ENCODE assay signal across 10 cellular contexts in genomic region chr17:75691371-75692290, GRCh38. TPM values are rescaled to one million over a fixed set of nuclear protein-coding genes. Genes with fewer than 3 reads are reported as not detected.
DNase-seq lines count a peak whose midpoint lies in the region; ATAC-seq and TF ChIP-seq lines count a peak whose summit lies in the region.
"Had no signal": no experiment of that assay in that cellular context is flagged by ENCODE, and none has a peak within 500 bp of the region (broad histone marks: within the 10 kb centered on the region; RNA-seq: fewer than 3 reads in every experiment).

No MANE protein-coding gene starts in this region.

- H3K27me3 Mint-ChIP-seq in activated CD4-positive, alpha-beta T cell treated with anti-CD3 and anti-CD28 coated beads for 36 hours, result no peaks in the 10 kb centered on the region
- H3K27me3 Mint-ChIP-seq in activated T-helper 1 cell treated with anti-CD3 and anti-CD28 coated beads, Interleukin-12 subunit alpha, Interleukin-12 subunit beta, Interleukin-2, Interleukin-4 antibody, amounts not matched to agents 30 ng/mL and 10 ng/mL and 1 ng/mL, durations not matched to agents 14 hours and 24 hours and 36 hours (ENCODE audit: insufficient read depth), result no peaks in the 10 kb centered on the region

- peaks cover 54% of the 10 kb centered on the region for H3K4me1 Mint-ChIP-seq in activated CD4-positive, alpha-beta T cell treated with anti-CD3 and anti-CD28 coated beads for 36 hours
- peaks cover 45% of the 10 kb centered on the region for H3K4me1 Mint-ChIP-seq in activated T-helper 1 cell treated with anti-CD3 and anti-CD28 coated beads, Interleukin-12 subunit alpha, Interleukin-12 subunit beta, Interleukin-2, Interleukin-4 antibody, amounts not matched to agents 30 ng/mL and 10 ng/mL and 1 ng/mL, durations not matched to agents 14 hours and 24 hours and 36 hours (ENCODE audit: low read depth)

- POLR2A ChIA-PET in activated CD4-positive, alpha-beta T cell treated with anti-CD3 and anti-CD28 coated beads for 36 hours (lab: Charles Lee), result interaction anchor here (0.9 kb wide), 1 partner anchor 59 kb away, joined by 3 read pairs; no protein-coding TSS in a partner anchor

- H3K27ac Mint-ChIP-seq in activated CD4-positive, alpha-beta T cell treated with anti-CD3 and anti-CD28 coated beads for 36 hours, result peak overlapping the region; percentile 62
- peak overlapping the region; percentile 89 for H3K27ac Mint-ChIP-seq in activated T-helper 1 cell treated with anti-CD3 and anti-CD28 coated beads, Interleukin-12 subunit alpha, Interleukin-12 subunit beta, Interleukin-2, Interleukin-4 antibody, amounts not matched to agents 30 ng/mL and 10 ng/mL and 1 ng/mL, durations not matched to agents 14 hours and 24 hours and 36 hours

- CTCF ChIA-PET in activated CD4-positive, alpha-beta T cell treated with anti-CD3 and anti-CD28 coated beads for 36 hours (lab: Charles Lee), result interaction anchor here (0.8 to 1.5 kb wide), 6 partner anchors 16 to 155 kb away, joined by 3 to 8 read pairs (median 5); no protein-coding TSS in a partner anchor

- no peak overlapping the region for H3K4me3 ChIP-seq in stomach
- H3K4me3 ChIP-seq: SK-N-MC had no signal

- TF ChIP-seq EP300 in stomach (IDR thresholded peaks at IDR 0.05), result no peak

- H3K27ac ChIP-seq in stomach, result peak overlapping the region in 4 of 5 donors; percentile 11 to 88 (median 54)
- H3K27ac ChIP-seq: SK-N-MC had no signal

- H3K9me3 Mint-ChIP-seq in activated CD4-positive, alpha-beta T cell treated with anti-CD3 and anti-CD28 coated beads for 36 hours (ENCODE audit: low read depth), result no peaks in the 10 kb centered on the region
- H3K9me3 Mint-ChIP-seq in activated T-helper 1 cell treated with anti-CD3 and anti-CD28 coated beads, Interleukin-12 subunit alpha, Interleukin-12 subunit beta, Interleukin-2, Interleukin-4 antibody, amounts not matched to agents 30 ng/mL and 10 ng/mL and 1 ng/mL, durations not matched to agents 14 hours and 24 hours and 36 hours, result no peaks in the 10 kb centered on the region

- intact Hi-C loops in activated CD4-positive, alpha-beta T cell treated with anti-CD3 and anti-CD28 coated beads for 36 hours (cut with DNase I, micrococcal nuclease), result loop anchor here in 1 of 2 experiments (5.0 kb wide), 1 partner anchor 139 kb away; no protein-coding TSS in a partner anchor
- intact Hi-C loops in activated T-helper 1 cell treated with anti-CD3 and anti-CD28 coated beads, Interleukin-12 subunit alpha, Interleukin-12 subunit beta, Interleukin-2, Interleukin-4 antibody, amounts not matched to agents 30 ng/mL and 10 ng/mL and 1 ng/mL, durations not matched to agents 14 hours and 24 hours and 36 hours (cut with micrococcal nuclease), result loop anchor here (1.0 kb wide), 1 partner anchor 24 kb away; the partner anchor contains the start of genes RECQL5 and SAP30BP
- intact Hi-C loops in stomach (cut with DNase I; ENCODE audit: low total_unique reads), result no loop called here

- peaks cover 0 to 61% (median 54%) of the 10 kb centered on the region in 4 donors for H3K36me3 ChIP-seq in stomach

- WGBS in stomach, 5 donors, result 72 to 79% (median 75%) methylated on average over 11 to 13 of the region's 13 CpGs

- no peaks in the 10 kb centered on the region for H3K27me3 ChIP-seq in stomach

- no peaks in the 10 kb centered on the region for H3K9me3 ChIP-seq in stomach

- peaks cover 37 to 97% (median 66%) of the 10 kb centered on the region in 4 donors for H3K4me1 ChIP-seq in stomach

- DNase-seq in activated CD4-positive, alpha-beta T cell treated with anti-CD3 and anti-CD28 coated beads for 36 hours, result peak; percentile 77
- DNase-seq in activated CD4-positive, alpha-beta T cell treated with anti-CD3 and anti-CD28 coated beads, Interleukin-2, amount 50 U/mL, for 4 hours, result no peak
- DNase-seq in activated T-helper 1 cell treated with anti-CD3 and anti-CD28 coated beads, Interleukin-12 subunit alpha, Interleukin-12 subunit beta, Interleukin-2, Interleukin-4 antibody, amounts not matched to agents 30 ng/mL and 10 ng/mL and 1 ng/mL, durations not matched to agents 14 hours and 24 hours and 36 hours (ENCODE audit: low spot score), result peak; percentile 39
- DNase-seq in medulla oblongata (ENCODE audit: extremely low spot score), result peak; percentile 93
- DNase-seq in stomach, result no peak
- DNase-seq in NCI-H2081 (lab: John Stamatoyannopoulos, UW), result no peak
- DNase-seq in T-helper 9 cell, result no peak

- peaks cover 24% of the 10 kb centered on the region for H3K36me3 Mint-ChIP-seq in activated CD4-positive, alpha-beta T cell treated with anti-CD3 and anti-CD28 coated beads for 36 hours (ENCODE audit: low read depth)
- peaks cover 24% of the 10 kb centered on the region for H3K36me3 Mint-ChIP-seq in activated T-helper 1 cell treated with anti-CD3 and anti-CD28 coated beads, Interleukin-12 subunit alpha, Interleukin-12 subunit beta, Interleukin-2, Interleukin-4 antibody, amounts not matched to agents 30 ng/mL and 10 ng/mL and 1 ng/mL, durations not matched to agents 14 hours and 24 hours and 36 hours (ENCODE audit: low read depth)

- TF ChIP-seq POLR2A in stomach (IDR thresholded peaks at IDR 0.05), result no peak

- H3K4me3 Mint-ChIP-seq in activated CD4-positive, alpha-beta T cell treated with anti-CD3 and anti-CD28 coated beads for 36 hours, result no peak overlapping the region
- H3K4me3 Mint-ChIP-seq in activated T-helper 1 cell treated with anti-CD3 and anti-CD28 coated beads, Interleukin-12 subunit alpha, Interleukin-12 subunit beta, Interleukin-2, Interleukin-4 antibody, amounts not matched to agents 30 ng/mL and 10 ng/mL and 1 ng/mL, durations not matched to agents 14 hours and 24 hours and 36 hours, result peak overlapping the region; percentile 12

- no peak for TF ChIP-seq CTCF in stomach (IDR thresholded peaks at IDR 0.05)

- peak; percentile 72 for ATAC-seq in activated CD4-positive, alpha-beta T cell treated with anti-CD3 and anti-CD28 coated beads for 36 hours
- ATAC-seq in GM18870 (IDR thresholded peaks at IDR 0.05; ENCODE audit: unreplicated experiment), result no peak

RNA-seq across cellular contexts. Expression of gene SAP30BP, which starts 24.5 kb away (rescaled TPM):
- total RNA-seq in activated CD4-positive, alpha-beta T cell treated with anti-CD3 and anti-CD28 coated beads for 36 hours, result 10 to 100 TPM; 87.8 to 100.0 TPM
- total RNA-seq in activated T-helper 1 cell treated with anti-CD3 and anti-CD28 coated beads, Interleukin-12 subunit alpha, Interleukin-12 subunit beta, Interleukin-2, Interleukin-4 antibody, amounts not matched to agents 30 ng/mL and 10 ng/mL and 1 ng/mL, durations not matched to agents 14 hours and 24 hours and 36 hours, result 113 and 117 TPM in 2 replicates
- total RNA-seq in stomach, result 100 to 1,000 TPM in 2 of 5 donors, 10 to 100 TPM in 3; 24.6 to 154 (median 72.9) TPM
- polyA plus RNA-seq in stomach, result 10 to 100 TPM; 59.0 to 82.5 (median 72.8) TPM

RNA-seq across cellular contexts. Expression of gene RECQL5, which starts 24.7 kb away (rescaled TPM):
- total RNA-seq in activated CD4-positive, alpha-beta T cell treated with anti-CD3 and anti-CD28 coated beads for 36 hours, result 10 to 100 TPM; 36.4 to 40.5 TPM
- 29.9 and 34.1 TPM in 2 replicates for total RNA-seq in activated T-helper 1 cell treated with anti-CD3 and anti-CD28 coated beads, Interleukin-12 subunit alpha, Interleukin-12 subunit beta, Interleukin-2, Interleukin-4 antibody, amounts not matched to agents 30 ng/mL and 10 ng/mL and 1 ng/mL, durations not matched to agents 14 hours and 24 hours and 36 hours
- 100 to 1,000 TPM in 2 of 5 donors, 10 to 100 TPM in 3; 21.4 to 229 (median 46.7) TPM for total RNA-seq in stomach
- polyA plus RNA-seq in stomach, result 10 to 100 TPM; 29.6 to 61.4 (median 50.8) TPM

RNA-seq across cellular contexts. Expression of gene ITGB4, which starts 29.6 kb away (rescaled TPM):
- total RNA-seq in activated CD4-positive, alpha-beta T cell treated with anti-CD3 and anti-CD28 coated beads for 36 hours, result 1 to 10 TPM in 1 of 2 experiments, under 1 TPM in 1; 0.62 to 1.5 TPM
- total RNA-seq in activated T-helper 1 cell treated with anti-CD3 and anti-CD28 coated beads, Interleukin-12 subunit alpha, Interleukin-12 subunit beta, Interleukin-2, Interleukin-4 antibody, amounts not matched to agents 30 ng/mL and 10 ng/mL and 1 ng/mL, durations not matched to agents 14 hours and 24 hours and 36 hours, result 1.4 and 2.7 TPM in 2 replicates
- total RNA-seq in stomach, result 100 to 1,000 TPM in 4 of 5 donors, 10 to 100 TPM in 1; 66.8 to 137 (median 132) TPM
- 10 to 100 TPM; 33.6 to 66.1 (median 60.3) TPM for polyA plus RNA-seq in stomach

RNA-seq across cellular contexts. Expression of gene SMIM5, which starts 58.4 kb away (rescaled TPM):
- total RNA-seq in activated CD4-positive, alpha-beta T cell treated with anti-CD3 and anti-CD28 coated beads for 36 hours, result under 1 TPM; 0.12 to 0.14 TPM
- 0.05 TPM in 1 of 2 replicates, not detected in the other for total RNA-seq in activated T-helper 1 cell treated with anti-CD3 and anti-CD28 coated beads, Interleukin-12 subunit alpha, Interleukin-12 subunit beta, Interleukin-2, Interleukin-4 antibody, amounts not matched to agents 30 ng/mL and 10 ng/mL and 1 ng/mL, durations not matched to agents 14 hours and 24 hours and 36 hours
- total RNA-seq in stomach, result 10 to 100 TPM in 1 of 5 donors, 1 to 10 TPM in 1, under 1 TPM in 1, not detected in 2; 0.58 to 12.7 (median 3.6) TPM
- polyA plus RNA-seq in stomach, result 10 to 100 TPM in 1 of 3 donors, 1 to 10 TPM in 2; 5.9 to 29.5 (median 10.0) TPM
- total RNA-seq: H1 had no signal
- polyA plus RNA-seq: H1 had no signal

Comparison
In these comparisons a context has a peak if more than half of its experiments do, and no peak if none do; other contexts are left out.
1. DNase-seq: peak in activated CD4-positive, alpha-beta T cell treated with anti-CD3 and anti-CD28 coated beads for 36 hours (single experiment), activated T-helper 1 cell treated with anti-CD3 and anti-CD28 coated beads, Interleukin-12 subunit alpha, Interleukin-12 subunit beta, Interleukin-2, Interleukin-4 antibody, amounts not matched to agents 30 ng/mL and 10 ng/mL and 1 ng/mL, durations not matched to agents 14 hours and 24 hours and 36 hours (single experiment) and medulla oblongata (single experiment); none in activated CD4-positive, alpha-beta T cell treated with anti-CD3 and anti-CD28 coated beads, Interleukin-2, amount 50 U/mL, for 4 hours (0 of 2), stomach (single experiment), NCI-H2081 (0 of 2) and T-helper 9 cell (single experiment).
2. RNA of gene ITGB4, which starts 29.6 kb away (total RNA-seq): 66.8 to 137 TPM in stomach; 0.62 to 1.5 TPM in activated CD4-positive, alpha-beta T cell treated with anti-CD3 and anti-CD28 coated beads for 36 hours and 1.4 to 2.7 TPM in activated T-helper 1 cell treated with anti-CD3 and anti-CD28 coated beads, Interleukin-12 subunit alpha, Interleukin-12 subunit beta, Interleukin-2, Interleukin-4 antibody, amounts not matched to agents 30 ng/mL and 10 ng/mL and 1 ng/mL, durations not matched to agents 14 hours and 24 hours and 36 hours; every median in the first group is over 10 times any median in the second.